3 cellular contexts compared by ENCODE assay signal in the genomic region with DNA sequence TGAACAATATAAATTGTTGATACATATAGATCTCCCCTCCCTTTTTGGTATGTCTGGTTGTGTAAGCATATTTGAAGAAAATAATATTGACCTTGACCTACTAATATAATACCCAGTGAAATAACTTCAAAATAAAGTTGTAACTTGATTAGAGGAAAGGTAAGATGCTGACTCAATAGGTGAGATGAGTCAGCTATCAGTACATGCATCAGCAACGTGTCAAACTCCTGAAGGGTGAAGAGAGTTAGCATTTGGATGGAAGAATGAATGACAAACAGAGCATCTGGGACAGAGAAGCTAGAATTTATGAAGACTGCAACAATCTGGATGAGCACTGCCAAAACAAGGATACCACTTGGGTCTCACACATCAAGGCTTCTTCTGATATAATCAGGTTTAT.
A peak's percentile ranks its signal among the peaks of the same experiment; 100 is the strongest.
TF ChIP-seq lines count a peak whose summit lies in the region.

No MANE protein-coding gene starts in this region.

TF ChIP-seq in SK-N-SH, 30 proteins besides CTCF, POLR2A, EP300 and RAD21 (continued from another document):
- peak; percentile 22; the same call in 1 of the 2 replicates for TF ChIP-seq FOSL2 (IDR thresholded peaks at IDR 0.05; ENCODE audit: borderline replicate concordance, low read depth)
- TF ChIP-seq, protein P1, sequence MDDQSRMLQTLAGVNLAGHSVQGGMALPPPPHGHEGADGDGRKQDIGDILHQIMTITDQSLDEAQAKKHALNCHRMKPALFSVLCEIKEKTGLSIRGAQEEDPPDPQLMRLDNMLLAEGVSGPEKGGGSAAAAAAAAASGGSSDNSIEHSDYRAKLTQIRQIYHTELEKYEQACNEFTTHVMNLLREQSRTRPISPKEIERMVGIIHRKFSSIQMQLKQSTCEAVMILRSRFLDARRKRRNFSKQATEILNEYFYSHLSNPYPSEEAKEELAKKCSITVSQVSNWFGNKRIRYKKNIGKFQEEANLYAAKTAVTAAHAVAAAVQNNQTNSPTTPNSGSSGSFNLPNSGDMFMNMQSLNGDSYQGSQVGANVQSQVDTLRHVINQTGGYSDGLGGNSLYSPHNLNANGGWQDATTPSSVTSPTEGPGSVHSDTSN (IDR thresholded peaks at IDR 0.05) = peak; percentile 27; the same call in 1 of the 2 replicates

TF ChIP-seq in SK-N-SH treated with all-trans-retinoic acid at 6 μM for 48 hours, 23 proteins besides CTCF, POLR2A, EP300 and RAD21 (continued from another document):
- TF ChIP-seq, protein P2, sequence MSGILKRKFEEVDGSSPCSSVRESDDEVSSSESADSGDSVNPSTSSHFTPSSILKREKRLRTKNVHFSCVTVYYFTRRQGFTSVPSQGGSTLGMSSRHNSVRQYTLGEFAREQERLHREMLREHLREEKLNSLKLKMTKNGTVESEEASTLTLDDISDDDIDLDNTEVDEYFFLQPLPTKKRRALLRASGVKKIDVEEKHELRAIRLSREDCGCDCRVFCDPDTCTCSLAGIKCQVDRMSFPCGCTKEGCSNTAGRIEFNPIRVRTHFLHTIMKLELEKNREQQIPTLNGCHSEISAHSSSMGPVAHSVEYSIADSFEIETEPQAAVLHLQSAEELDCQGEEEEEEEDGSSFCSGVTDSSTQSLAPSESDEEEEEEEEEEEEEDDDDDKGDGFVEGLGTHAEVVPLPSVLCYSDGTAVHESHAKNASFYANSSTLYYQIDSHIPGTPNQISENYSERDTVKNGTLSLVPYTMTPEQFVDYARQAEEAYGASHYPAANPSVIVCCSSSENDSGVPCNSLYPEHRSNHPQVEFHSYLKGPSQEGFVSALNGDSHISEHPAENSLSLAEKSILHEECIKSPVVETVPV (CRISPR knock-in tag; IDR thresholded peaks at IDR 0.05) = no peak
- TF ChIP-seq PPARA (CRISPR knock-in tag; IDR thresholded peaks at IDR 0.05; ENCODE audit: borderline replicate concordance) = no peak
TF ChIP-seq in SK-N-SH treated with all-trans-retinoic acid at 6 μM for 48 hours: peak in this region for 0.

TF ChIP-seq in HepG2, 621 proteins besides CTCF, POLR2A, EP300 and RAD21 (continued from another document):
- TF ChIP-seq, protein P3, sequence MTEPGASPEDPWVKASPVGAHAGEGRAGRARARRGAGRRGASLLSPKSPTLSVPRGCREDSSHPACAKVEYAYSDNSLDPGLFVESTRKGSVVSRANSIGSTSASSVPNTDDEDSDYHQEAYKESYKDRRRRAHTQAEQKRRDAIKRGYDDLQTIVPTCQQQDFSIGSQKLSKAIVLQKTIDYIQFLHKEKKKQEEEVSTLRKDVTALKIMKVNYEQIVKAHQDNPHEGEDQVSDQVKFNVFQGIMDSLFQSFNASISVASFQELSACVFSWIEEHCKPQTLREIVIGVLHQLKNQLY (CRISPR knock-in tag; IDR thresholded peaks at IDR 0.05) = peak; percentile 38; the same call in 1 of the 2 replicates
- TF ChIP-seq, protein P4, sequence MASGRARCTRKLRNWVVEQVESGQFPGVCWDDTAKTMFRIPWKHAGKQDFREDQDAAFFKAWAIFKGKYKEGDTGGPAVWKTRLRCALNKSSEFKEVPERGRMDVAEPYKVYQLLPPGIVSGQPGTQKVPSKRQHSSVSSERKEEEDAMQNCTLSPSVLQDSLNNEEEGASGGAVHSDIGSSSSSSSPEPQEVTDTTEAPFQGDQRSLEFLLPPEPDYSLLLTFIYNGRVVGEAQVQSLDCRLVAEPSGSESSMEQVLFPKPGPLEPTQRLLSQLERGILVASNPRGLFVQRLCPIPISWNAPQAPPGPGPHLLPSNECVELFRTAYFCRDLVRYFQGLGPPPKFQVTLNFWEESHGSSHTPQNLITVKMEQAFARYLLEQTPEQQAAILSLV (CRISPR knock-in tag; IDR thresholded peaks at IDR 0.05; ENCODE audit: borderline replicate concordance) = no peak
- TF ChIP-seq SAP130 (CRISPR knock-in tag; IDR thresholded peaks at IDR 0.05; ENCODE audit: low read depth) (peak; percentile 31; the same call in 1 of the 2 replicates), ARHGAP35 (CRISPR knock-in tag; IDR thresholded peaks at IDR 0.05; ENCODE audit: borderline replicate concordance) (no peak), ZC3H13 (CRISPR knock-in tag; IDR thresholded peaks at IDR 0.05) (no peak), MAFF (IDR thresholded peaks at IDR 0.05; ENCODE audit: low read depth, low read length) (peak; percentile 57), FOSL2 (CRISPR knock-in tag; IDR thresholded peaks at IDR 0.05) (peak; percentile 89), MED1 (CRISPR knock-in tag; IDR thresholded peaks at IDR 0.05) (0 out of 2 replicates have a peak, but pooled peaks have one; percentile 26)
